In the genomic region with DNA sequence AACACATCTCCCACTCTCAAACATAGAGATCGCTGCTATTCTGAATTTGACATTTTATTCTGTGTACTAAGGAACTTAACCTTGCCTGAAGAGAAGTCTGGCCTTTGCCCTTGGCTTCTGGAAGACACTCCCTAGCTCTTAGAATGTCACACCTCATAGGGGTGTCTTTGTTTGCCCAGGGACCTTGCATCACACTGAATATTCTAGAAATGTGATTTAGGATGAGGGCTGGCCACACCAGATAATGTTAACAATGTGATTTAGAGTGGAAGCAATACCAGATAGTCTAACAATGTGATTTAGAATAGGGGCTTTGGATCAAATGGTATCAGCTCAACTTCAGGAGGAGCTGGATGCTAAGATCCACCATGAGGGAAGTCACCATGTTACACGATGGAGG, we compare ENCODE assay signal across 25 cellular contexts. TPM values are rescaled to one million over a fixed set of nuclear protein-coding genes. Genes with fewer than 3 reads are reported as not detected.
"Had no signal": no experiment of that assay in that cellular context is flagged by ENCODE, and none has a peak within 500 bp of the region (broad histone marks: within the 10 kb centered on the region; RNA-seq: fewer than 3 reads in every experiment).

No MANE protein-coding gene starts in this region.

- H3K27ac ChIP-seq: ascending aorta, body of pancreas, SJSA1 had no signal

- H3K9me3 Mint-ChIP-seq: activated B cell treated with CpG ODN at 0.5 μM for 24 hours; activated naive CD8-positive, alpha-beta T cell treated with anti-CD3 and anti-CD28 coated beads, Interleukin-2, amount 50 U/mL, for 24 hours; activated T-cell treated with anti-CD3 and anti-CD28 coated beads, Interleukin-2, amount 50 U/mL, for 24 hours had no signal

- H3K27me3 ChIP-seq: ascending aorta, body of pancreas, SJSA1 had no signal

- H3K4me3 ChIP-seq: ascending aorta, body of pancreas, SJSA1 had no signal

- DNase-seq: activated B cell treated with CpG ODN at 0.5 μM for 24 hours; activated CD4-positive, alpha-beta T cell treated with anti-CD3 and anti-CD28 coated beads for 1 hour; activated gamma-delta T cell; activated naive CD4-positive, alpha-beta T cell treated with anti-CD3 and anti-CD28 coated beads, Interleukin-2, amount 50 U/mL, for 16 hours; activated naive CD8-positive, alpha-beta T cell treated with anti-CD3 and anti-CD28 coated beads, Interleukin-2, amount 50 U/mL, for 24 hours; activated T-cell treated with anti-CD3 and anti-CD28 coated beads, Interleukin-2, amount 50 U/mL, for 24 hours; amniotic stem cell; body of pancreas; central memory CD4-positive, alpha-beta T cell; cortex of kidney; NCI-H1105 treated with DMSO at 0.1 percent for 48 hours; NCI-H1436 treated with DMSO at 0.1 percent for 48 hours; NCI-H187 treated with DMSO at 0.1 percent for 48 hours; NCI-H2081 treated with DMSO at 0.1 percent for 48 hours; NCI-H446; NCI-H524; PC-3; SHP77; SW 1271; T-helper 9 cell had no signal

- H3K9me3 ChIP-seq: ascending aorta, body of pancreas, SJSA1 had no signal

- H3K4me1 ChIP-seq: ascending aorta, body of pancreas, SJSA1 had no signal

- H3K4me3 Mint-ChIP-seq: activated B cell treated with CpG ODN at 0.5 μM for 24 hours; activated naive CD8-positive, alpha-beta T cell treated with anti-CD3 and anti-CD28 coated beads, Interleukin-2, amount 50 U/mL, for 24 hours; activated T-cell treated with anti-CD3 and anti-CD28 coated beads, Interleukin-2, amount 50 U/mL, for 24 hours had no signal

- ATAC-seq: activated naive CD8-positive, alpha-beta T cell treated with anti-CD3 and anti-CD28 coated beads, Interleukin-2, amount 50 U/mL, for 24 hours; body of pancreas; PC-3; SK-N-SH treated with all-trans-retinoic acid at 6 μM for 48 hours had no signal

- FAIRE-seq: bronchial epithelial cell had no signal

- H3K27ac Mint-ChIP-seq: activated B cell treated with CpG ODN at 0.5 μM for 24 hours; activated naive CD8-positive, alpha-beta T cell treated with anti-CD3 and anti-CD28 coated beads, Interleukin-2, amount 50 U/mL, for 24 hours; activated T-cell treated with anti-CD3 and anti-CD28 coated beads, Interleukin-2, amount 50 U/mL, for 24 hours had no signal

RNA-seq across cellular contexts. Expression of a gene that starts 6.6 kb away (rescaled TPM):
- total RNA-seq: activated B cell treated with CpG ODN at 0.5 μM for 24 hours; ascending aorta; body of pancreas; bronchial epithelial cell; PC-3; SJSA1; T-helper 1 cell treated with Interleukin-12 subunit alpha and Interleukin-12 subunit beta and Interleukin-4 antibody, amounts not matched to agents 30 ng/mL and 1 ng/mL, for 36 hours had no signal

RNA-seq across cellular contexts. Expression of a gene that starts 32.6 kb away (rescaled TPM):
- total RNA-seq: activated B cell treated with CpG ODN at 0.5 μM for 24 hours, bronchial epithelial cell, SJSA1 had no signal

RNA-seq across cellular contexts. Expression of a gene that starts 54.0 kb away (rescaled TPM):
- total RNA-seq: activated B cell treated with CpG ODN at 0.5 μM for 24 hours; body of pancreas; bronchial epithelial cell; PC-3; SJSA1; T-helper 1 cell treated with Interleukin-12 subunit alpha and Interleukin-12 subunit beta and Interleukin-4 antibody, amounts not matched to agents 30 ng/mL and 1 ng/mL, for 36 hours had no signal
